8 cellular contexts compared by ENCODE assay signal in the genomic region with DNA sequence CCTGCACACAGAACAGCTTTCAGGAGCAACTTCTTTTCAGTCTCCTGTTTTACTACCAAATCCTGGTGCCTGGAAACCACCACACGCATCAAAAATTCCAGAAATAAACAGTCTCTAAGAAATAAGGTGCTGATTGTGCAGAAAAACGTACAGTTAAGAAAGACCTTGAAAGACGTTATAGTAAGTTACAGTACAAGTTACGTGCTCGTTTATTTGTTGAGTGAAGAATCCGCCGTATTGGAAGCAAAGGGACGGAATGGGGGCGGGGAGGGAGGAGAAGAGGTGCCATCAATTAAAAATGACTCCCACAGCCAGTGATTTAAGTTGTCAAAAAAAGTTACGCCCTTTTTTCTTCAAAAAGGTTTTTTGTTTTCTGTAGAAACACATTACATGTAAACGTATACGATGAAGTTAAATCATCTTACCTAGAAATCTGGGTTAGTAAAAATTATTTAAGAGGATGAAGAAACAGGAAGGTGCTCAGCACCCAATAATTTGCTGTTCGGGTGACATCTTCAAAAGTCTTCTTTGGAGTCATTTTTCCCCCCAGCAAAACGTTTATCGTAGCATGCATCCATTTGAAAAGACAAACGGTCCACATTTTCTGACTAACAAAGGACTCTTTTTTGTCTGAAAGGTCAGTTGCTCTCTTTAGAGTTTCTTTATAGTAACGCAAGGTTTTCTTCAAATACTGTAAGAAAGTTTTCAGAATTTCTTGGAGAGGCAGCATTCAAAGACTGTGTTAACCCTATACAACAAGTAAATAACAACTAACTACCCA. TPM values are rescaled to one million over a fixed set of nuclear protein-coding genes. Genes with fewer than 3 reads are reported as not detected.
DNase-seq lines count a peak whose midpoint lies in the region; ATAC-seq and TF ChIP-seq lines count a peak whose summit lies in the region.

No MANE protein-coding gene starts in this region.

- peak; percentile 2; the same call in 1 of the 2 replicates for ATAC-seq in PC-3
- ATAC-seq in sciatic nerve: no peak

- POLR2A ChIA-PET in PC-3 (lab: Charles Lee; ENCODE audit: unreplicated experiment): no interaction called here

- peak overlapping the region; percentile 92 for H3K9ac ChIP-seq in PC-3 (ENCODE audit: low read length)
- peak overlapping the region; percentile 21 for H3K9ac ChIP-seq in endodermal cell (ENCODE audit: extremely low read depth, low read length, poor library complexity, severe bottlenecking)
- peak overlapping the region; percentile 1 for H3K9ac ChIP-seq in neural progenitor cell

- H3K4me2 ChIP-seq in PC-3 (ENCODE audit: low read length) (peak overlapping the region; percentile 95), neural progenitor cell (peak overlapping the region; percentile 86)

- H3K36me3 ChIP-seq in PC-3 (ENCODE audit: low read depth, low read length) (no peaks in the 10 kb centered on the region; the same call in 1 of the 2 replicates), endodermal cell (ENCODE audit: control insufficient read depth, insufficient read depth, low read length) (no peaks in the 10 kb centered on the region), neural progenitor cell (no peaks in the 10 kb centered on the region)

- H2AFZ ChIP-seq in PC-3 (ENCODE audit: low read length) (peak overlapping the region; percentile 89), neural progenitor cell (replicated peaks) (peak overlapping the region; percentile 69)

- no peak for TF ChIP-seq CTCF in C4-2B (conservative IDR thresholded peaks at IDR 0.05)
- no peak for TF ChIP-seq CTCF in PC-3 (conservative IDR thresholded peaks at IDR 0.05; ENCODE audit: low read depth, low read length)
- no peak for TF ChIP-seq CTCF in endodermal cell (conservative IDR thresholded peaks at IDR 0.05)
- TF ChIP-seq CTCF in neural progenitor cell (IDR thresholded peaks at IDR 0.05): no peak

- H3K4me3 Mint-ChIP-seq in endodermal cell (peak overlapping the region; percentile 88), neural progenitor cell (peak overlapping the region; percentile 91)

- H3K79me2 ChIP-seq in PC-3 (ENCODE audit: low read length) (peaks cover 41% of the 10 kb centered on the region), neural progenitor cell (ENCODE audit: low read depth) (peaks cover 37% of the 10 kb centered on the region)

- H3K9me2 ChIP-seq in PC-3 (replicated peaks; ENCODE audit: low read length): no peaks in the 10 kb centered on the region

- H3K27ac ChIP-seq in C4-2B (peak overlapping the region; percentile 80), PC-3 (ENCODE audit: low read length) (peak overlapping the region; percentile 80), endodermal cell (ENCODE audit: low read depth, low read length) (no peak overlapping the region), neural progenitor cell (peak overlapping the region; percentile 28)

- intact Hi-C loops in PC-3 (cut with micrococcal nuclease): loop anchor here (2.0 to 10.0 kb wide), 3 partner anchors 33 to 111 kb away; no protein-coding TSS in a partner anchor
- intact Hi-C loops in sciatic nerve (cut with DNase I): no loop called here

- TSS peak; percentile 95 for BruUV-seq in PC-3 (replicated peaks; lab: Mats Ljungman, UMichigan)

- H4K20me1 ChIP-seq in PC-3 (ENCODE audit: low read length): peaks cover 8% of the 10 kb centered on the region
- H4K20me1 ChIP-seq in neural progenitor cell (ENCODE audit: low read depth): peaks cover 18% of the 10 kb centered on the region

- peaks cover 4% of the 10 kb centered on the region for H3K27me3 Mint-ChIP-seq in endodermal cell (ENCODE audit: insufficient read depth)
- H3K27me3 Mint-ChIP-seq in neural progenitor cell (ENCODE audit: insufficient read depth, low read depth): peaks cover 6% of the 10 kb centered on the region

- no peaks in the 10 kb centered on the region for H3K27me3 ChIP-seq in PC-3 (ENCODE audit: low read length)
- H3K27me3 ChIP-seq in endodermal cell (ENCODE audit: control insufficient read depth, insufficient read depth, low read length, poor library complexity, severe bottlenecking): no peaks in the 10 kb centered on the region
- no peaks in the 10 kb centered on the region for H3K27me3 ChIP-seq in neural progenitor cell

- DNase-seq in PC-3 (no peak), endodermal cell (no peak), neural progenitor cell (ENCODE audit: low spot score) (peak; percentile 24), NCI-H1048 (lab: John Stamatoyannopoulos, UW) (no peak), HuH-7 (ENCODE audit: low spot score) (no peak), sciatic nerve (ENCODE audit: low spot score) (no peak)
- DNase-seq in activated effector memory CD4-positive, alpha-beta T cell treated with anti-CD3 and anti-CD28 coated beads, Interleukin-2, amount 50 U/mL, for 16 hours: no peak

- H3K4me1 ChIP-seq in PC-3 (ENCODE audit: insufficient read depth, low read length) (peaks cover 16% of the 10 kb centered on the region), endodermal cell (ENCODE audit: control insufficient read depth, insufficient read depth, low read length) (peaks cover 2% of the 10 kb centered on the region), neural progenitor cell (peaks cover 19% of the 10 kb centered on the region)

- CTCF ChIA-PET in PC-3 (lab: Charles Lee): interaction anchor here (0.6 to 1.0 kb wide), 2 partner anchors 49 to 84 kb away, joined by 4 to 5 read pairs; no protein-coding TSS in a partner anchor

- H3K27ac Mint-ChIP-seq in endodermal cell (peak overlapping the region; percentile 86), neural progenitor cell (peak overlapping the region; percentile 51)

- H3K9me3 ChIP-seq in PC-3 (ENCODE audit: low read length): no peaks in the 10 kb centered on the region
- H3K9me3 ChIP-seq in endodermal cell (ENCODE audit: control insufficient read depth, low read length): no peaks in the 10 kb centered on the region
- H3K9me3 ChIP-seq in neural progenitor cell (ENCODE audit: low read depth): no peaks in the 10 kb centered on the region

- H3K36me3 Mint-ChIP-seq in endodermal cell (ENCODE audit: low read depth) (no peaks in the 10 kb centered on the region), neural progenitor cell (no peaks in the 10 kb centered on the region)

- H3K9me3 Mint-ChIP-seq in endodermal cell: no peaks in the 10 kb centered on the region
- no peaks in the 10 kb centered on the region for H3K9me3 Mint-ChIP-seq in neural progenitor cell

- H3K4me1 Mint-ChIP-seq in endodermal cell (peaks cover 27% of the 10 kb centered on the region), neural progenitor cell (peaks cover 17% of the 10 kb centered on the region)

- 7 to 17% methylated on average over 9 to 17 of the region's 17 CpGs for WGBS in endodermal cell (ENCODE audit: insufficient coverage in 1 of 2, insufficient read length in 1 of 2), 2 experiments

- H3F3A ChIP-seq in PC-3 (ENCODE audit: low read length, unreplicated experiment) (no peaks in the 10 kb centered on the region), neural progenitor cell (ENCODE audit: low read depth) (peaks cover 20% of the 10 kb centered on the region)

- H3K4me3 ChIP-seq in PC-3 (ENCODE audit: low read length) (peak overlapping the region; percentile 97), endodermal cell (ENCODE audit: low read length) (peak overlapping the region; percentile 80), neural progenitor cell (peak overlapping the region; percentile 95)

RNA-seq across cellular contexts. Expression of a gene that starts 0.8 kb away (rescaled TPM):
- total RNA-seq in PC-3 (2014; rRNA removed) (21.7 and 26.7 TPM in 2 replicates), endodermal cell (10 to 100 TPM; 49.7 to 67.1 TPM), neural progenitor cell (ENCODE audit: low replicate concordance) (33.0 and 70.0 TPM in 2 replicates), sciatic nerve (251 TPM)
- polyA plus RNA-seq in endodermal cell (2013, experiment 1 of 2): 40.9 TPM
- 41.7 TPM for polyA plus RNA-seq in endodermal cell (2013, experiment 2 of 2)

Comparison
In these comparisons a context has a peak if more than half of its experiments do, and no peak if none do; other contexts are left out.
1. H3K9ac ChIP-seq: peak in every context shown above with its lines; median percentile 92 in PC-3; 21 in endodermal cell; 1 in neural progenitor cell.